ENCODE assay signal across 30 cellular contexts in the genomic region with DNA sequence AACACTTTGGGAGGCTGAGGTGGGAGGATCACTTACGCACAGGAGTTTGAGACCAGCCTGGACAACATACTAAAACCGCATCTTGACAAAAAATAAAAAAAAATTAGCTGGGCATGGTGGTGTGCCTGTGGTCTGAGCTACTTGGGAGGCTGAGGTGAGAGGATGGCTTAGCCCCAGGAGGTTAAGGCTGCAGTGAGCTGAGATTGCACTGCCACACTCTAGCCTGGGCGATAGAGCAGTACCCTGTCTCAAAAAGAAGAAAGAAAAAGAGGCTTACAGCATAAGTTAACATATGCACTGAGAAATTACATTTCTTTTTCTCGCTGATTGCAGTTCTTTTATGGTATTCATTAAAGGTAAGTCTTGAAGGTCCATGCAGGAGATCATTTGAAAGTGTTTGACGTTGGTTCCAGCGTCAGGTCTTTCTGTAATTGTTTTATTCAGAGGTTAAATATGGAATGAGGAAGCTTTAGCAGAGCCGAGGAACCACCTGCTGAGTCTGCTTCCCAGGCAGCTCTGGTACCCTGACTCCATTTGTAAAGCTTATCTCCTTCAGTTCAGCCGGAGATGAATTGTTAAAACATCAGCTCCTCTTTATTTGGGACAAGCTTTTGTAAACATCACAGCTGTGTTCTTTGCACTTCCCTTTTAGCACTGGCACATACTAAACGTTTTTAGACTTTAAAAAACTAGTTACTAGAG. TPM values are rescaled to one million over a fixed set of nuclear protein-coding genes. Genes with fewer than 3 reads are reported as not detected.
A peak's percentile ranks its signal among the peaks of the same experiment; 100 is the strongest.
DNase-seq lines count a peak whose midpoint lies in the region; ATAC-seq and TF ChIP-seq lines count a peak whose summit lies in the region.
"Had no signal": no experiment of that assay in that cellular context is flagged by ENCODE, and none has a peak within 500 bp of the region (broad histone marks: within the 10 kb centered on the region; RNA-seq: fewer than 3 reads in every experiment).

No MANE protein-coding gene starts in this region.

- H3K4me3 Mint-ChIP-seq in T-helper 17 cell (no peak overlapping the region), endothelial cell (ENCODE audit: unreplicated experiment) (no peak overlapping the region), naive B cell (no peak overlapping the region)
- no peak overlapping the region for H3K4me3 Mint-ChIP-seq in activated CD8-positive, alpha-beta memory T cell treated with anti-CD3 and anti-CD28 coated beads, Interleukin-2, amount 10 ng/mL, durations not matched to agents 7 days and 5 days
- no peak overlapping the region for H3K4me3 Mint-ChIP-seq in activated CD4-positive, alpha-beta T cell treated with anti-CD3 and anti-CD28 coated beads for 36 hours
- H3K4me3 Mint-ChIP-seq: CD14-positive monocyte; CD8-positive, alpha-beta memory T cell had no signal

- peaks cover 2% of the 10 kb centered on the region for H3K4me1 Mint-ChIP-seq in T-helper 17 cell
- peaks cover 6% of the 10 kb centered on the region for H3K4me1 Mint-ChIP-seq in endothelial cell (ENCODE audit: unreplicated experiment)
- peaks cover 0 to 3% (median 0%) of the 10 kb centered on the region in 3 donors for H3K4me1 Mint-ChIP-seq in naive B cell
- H3K4me1 Mint-ChIP-seq in activated CD8-positive, alpha-beta memory T cell treated with anti-CD3 and anti-CD28 coated beads, Interleukin-2, amount 10 ng/mL, durations not matched to agents 7 days and 5 days = peaks cover 8% of the 10 kb centered on the region
- no peaks in the 10 kb centered on the region for H3K4me1 Mint-ChIP-seq in activated CD4-positive, alpha-beta T cell treated with anti-CD3 and anti-CD28 coated beads for 36 hours
- H3K4me1 Mint-ChIP-seq: CD14-positive monocyte had no signal

- DNase-seq in H7 = peak; percentile 68
- DNase-seq in T-helper 17 cell = no peak
- no peak for DNase-seq in endothelial cell (ENCODE audit: low spot score)
- no peak for DNase-seq in naive B cell
- no peak for DNase-seq in NCI-H2227 treated with DMSO at 0.1 percent for 48 hours (lab: John Stamatoyannopoulos, UW)
- no peak for DNase-seq in activated CD8-positive, alpha-beta memory T cell treated with anti-CD3 and anti-CD28 coated beads, Interleukin-2, amount 10 ng/mL, durations not matched to agents 7 days and 5 days
- DNase-seq in activated CD4-positive, alpha-beta T cell treated with anti-CD3 and anti-CD28 coated beads for 36 hours = no peak
- DNase-seq: 8988T; ACHN; BE2C; Calu3; CD8-positive, alpha-beta memory T cell; DMS153; DND-41; HCEC 1CT; Kasumi-1; NCI-H1092 treated with DMSO at 0.1 percent for 48 hours; NCI-H1436; NCI-H187 treated with DMSO at 0.1 percent for 48 hours; NCI-H2171 treated with DMSO at 0.1 percent for 48 hours; NCI-H524; NCI-H774; NK-92 treated with Interleukin-12 subunit alpha and Interleukin-12 subunit beta, amount 100 ng/mL, for 24 hours; PC-9; SJCRH30 had no signal

- peak overlapping the region; percentile 6 for H3K27ac Mint-ChIP-seq in T-helper 17 cell
- H3K27ac Mint-ChIP-seq in endothelial cell (ENCODE audit: unreplicated experiment) = peak overlapping the region; percentile 48
- peak overlapping the region in 5 of 6 donors; percentile 26 to 65 (median 41) for H3K27ac Mint-ChIP-seq in naive B cell
- H3K27ac Mint-ChIP-seq in activated CD8-positive, alpha-beta memory T cell treated with anti-CD3 and anti-CD28 coated beads, Interleukin-2, amount 10 ng/mL, durations not matched to agents 7 days and 5 days = no peak overlapping the region
- no peak overlapping the region for H3K27ac Mint-ChIP-seq in activated CD4-positive, alpha-beta T cell treated with anti-CD3 and anti-CD28 coated beads for 36 hours
- H3K27ac Mint-ChIP-seq: CD8-positive, alpha-beta memory T cell had no signal

- H3K9me3 Mint-ChIP-seq in endothelial cell (ENCODE audit: unreplicated experiment) (no peaks in the 10 kb centered on the region), naive B cell (no peaks in the 10 kb centered on the region)
- H3K9me3 Mint-ChIP-seq in activated CD8-positive, alpha-beta memory T cell treated with anti-CD3 and anti-CD28 coated beads, Interleukin-2, amount 10 ng/mL, durations not matched to agents 7 days and 5 days (ENCODE audit: low read depth) = no peaks in the 10 kb centered on the region
- H3K9me3 Mint-ChIP-seq in activated CD4-positive, alpha-beta T cell treated with anti-CD3 and anti-CD28 coated beads for 36 hours (ENCODE audit: low read depth) = no peaks in the 10 kb centered on the region
- H3K9me3 Mint-ChIP-seq: CD14-positive monocyte; CD8-positive, alpha-beta memory T cell had no signal

- no peaks in the 10 kb centered on the region for H3K27me3 ChIP-seq in H7 (ENCODE audit: control insufficient read depth, insufficient read depth, low read length)
- H3K27me3 ChIP-seq: BE2C, SJCRH30 had no signal

- ATAC-seq in T-helper 17 cell (no peak), naive B cell (ENCODE audit: low read depth in 2 of 2) (no peak), HG03521 (IDR thresholded peaks at IDR 0.05; ENCODE audit: unreplicated experiment) (no peak)
- ATAC-seq in activated CD8-positive, alpha-beta memory T cell treated with anti-CD3 and anti-CD28 coated beads, Interleukin-2, amount 10 ng/mL, durations not matched to agents 7 days and 5 days = no peak
- ATAC-seq in activated CD4-positive, alpha-beta T cell treated with anti-CD3 and anti-CD28 coated beads for 36 hours = no peak
- ATAC-seq: HepG2, Right ventricle myocardium inferior, SK-N-SH treated with all-trans-retinoic acid at 6 μM for 48 hours had no signal

- H3K27me3 Mint-ChIP-seq in T-helper 17 cell (no peaks in the 10 kb centered on the region), endothelial cell (ENCODE audit: unreplicated experiment) (peaks cover 4% of the 10 kb centered on the region), naive B cell (no peaks in the 10 kb centered on the region)
- no peaks in the 10 kb centered on the region for H3K27me3 Mint-ChIP-seq in activated CD8-positive, alpha-beta memory T cell treated with anti-CD3 and anti-CD28 coated beads, Interleukin-2, amount 10 ng/mL, durations not matched to agents 7 days and 5 days
- no peaks in the 10 kb centered on the region for H3K27me3 Mint-ChIP-seq in activated CD4-positive, alpha-beta T cell treated with anti-CD3 and anti-CD28 coated beads for 36 hours
- H3K27me3 Mint-ChIP-seq: CD8-positive, alpha-beta memory T cell had no signal

- CTCF ChIA-PET in activated CD8-positive, alpha-beta memory T cell treated with anti-CD3 and anti-CD28 coated beads, Interleukin-2, amount 10 ng/mL, durations not matched to agents 7 days and 5 days (lab: Charles Lee) = no interaction called here
- CTCF ChIA-PET in activated CD4-positive, alpha-beta T cell treated with anti-CD3 and anti-CD28 coated beads for 36 hours (lab: Charles Lee) = interaction anchor here (1.5 kb wide), 1 partner anchor 12 kb away, joined by 4 read pairs; no protein-coding TSS in a partner anchor

- no peak overlapping the region for H3K4me3 ChIP-seq in H7 (ENCODE audit: insufficient read depth, low read depth, low read length)
- H3K4me3 ChIP-seq: PC-9, SJCRH30 had no signal

- TF ChIP-seq CTCF in endothelial cell (IDR thresholded peaks at IDR 0.05; ENCODE audit: unreplicated experiment) = no peak

- H3K36me3 Mint-ChIP-seq in T-helper 17 cell (ENCODE audit: low read depth) (peaks cover 3% of the 10 kb centered on the region), endothelial cell (ENCODE audit: low read depth, unreplicated experiment) (peaks cover 46% of the 10 kb centered on the region), naive B cell (peaks cover 12 to 15% of the 10 kb centered on the region in 2 donors)
- H3K36me3 Mint-ChIP-seq in activated CD8-positive, alpha-beta memory T cell treated with anti-CD3 and anti-CD28 coated beads, Interleukin-2, amount 10 ng/mL, durations not matched to agents 7 days and 5 days = peaks cover 58% of the 10 kb centered on the region
- H3K36me3 Mint-ChIP-seq in activated CD4-positive, alpha-beta T cell treated with anti-CD3 and anti-CD28 coated beads for 36 hours (ENCODE audit: low read depth) = peaks cover 64% of the 10 kb centered on the region

- peaks cover 44% of the 10 kb centered on the region for H3K36me3 ChIP-seq in H7 (replicated peaks; ENCODE audit: control insufficient read depth, insufficient read depth, low read length)

- intact Hi-C loops in activated CD4-positive, alpha-beta T cell treated with anti-CD3 and anti-CD28 coated beads for 36 hours (cut with DNase I, micrococcal nuclease) = no loop called here

- POLR2A ChIA-PET in activated CD4-positive, alpha-beta T cell treated with anti-CD3 and anti-CD28 coated beads for 36 hours (lab: Charles Lee) = no interaction called here

- no peaks in the 10 kb centered on the region for H3K9me3 ChIP-seq in T-helper 17 cell (ENCODE audit: control insufficient read depth, low read length, poor library complexity, severe bottlenecking)
- H3K9me3 ChIP-seq: BE2C, SJCRH30 had no signal

RNA-seq across cellular contexts. Expression of gene SFSWAP, which starts 18.5 kb away (rescaled TPM):
- 33.4 and 43.2 TPM in 2 replicates for total RNA-seq in H7 (2014; rRNA removed; shearing (Covaris generic))
- total RNA-seq in T-helper 17 cell (10 to 100 TPM; 80.0 to 87.8 TPM), endothelial cell (ENCODE audit: unreplicated experiment) (56.3 TPM)
- polyA plus RNA-seq in naive B cell (ENCODE audit: low read depth in 6 of 6) = 10 to 100 TPM in 5 of 6 donors, 1 to 10 TPM in 1; 10.0 to 33.5 (median 19.0) TPM
- 10 to 100 TPM; 54.9 to 55.9 TPM for total RNA-seq in activated CD8-positive, alpha-beta memory T cell treated with anti-CD3 and anti-CD28 coated beads, Interleukin-2, amount 10 ng/mL, durations not matched to agents 7 days and 5 days
- total RNA-seq in activated CD4-positive, alpha-beta T cell treated with anti-CD3 and anti-CD28 coated beads for 36 hours = 10 to 100 TPM; 47.9 to 73.1 TPM

Comparison
In these comparisons a context has a peak if more than half of its experiments do, and no peak if none do; other contexts are left out.
1. H3K27ac Mint-ChIP-seq: peak in T-helper 17 cell (single experiment), endothelial cell (single experiment) and naive B cell (5 of 6); none in activated CD8-positive, alpha-beta memory T cell treated with anti-CD3 and anti-CD28 coated beads, Interleukin-2, amount 10 ng/mL, durations not matched to agents 7 days and 5 days (single experiment) and activated CD4-positive, alpha-beta T cell treated with anti-CD3 and anti-CD28 coated beads for 36 hours (single experiment).